Comparison of ENCODE assay signal across 16 cellular contexts in the genomic region with DNA sequence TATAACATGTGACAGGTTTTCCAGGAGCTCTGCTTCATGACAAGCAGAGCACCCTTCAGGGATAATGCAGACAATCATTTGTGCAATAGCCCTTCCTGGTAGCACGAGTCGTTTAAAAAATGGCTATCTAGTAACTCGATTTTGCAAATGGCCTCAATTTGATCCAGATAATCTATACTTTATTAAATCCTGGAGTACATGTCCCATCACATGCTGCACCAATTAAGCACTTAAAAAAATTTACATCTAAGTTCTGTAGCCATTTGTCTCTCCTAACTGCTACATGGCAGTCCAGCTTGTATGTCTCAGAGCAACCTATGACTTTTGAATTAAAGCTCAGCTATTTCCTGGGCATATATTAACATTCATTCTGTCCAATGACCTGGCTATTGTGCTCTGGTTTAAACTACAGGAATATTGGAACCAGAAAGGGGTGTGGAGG.
DNase-seq lines count a peak whose midpoint lies in the region; ATAC-seq and TF ChIP-seq lines count a peak whose summit lies in the region.
"Had no signal": no experiment of that assay in that cellular context is flagged by ENCODE, and none has a peak within 500 bp of the region (broad histone marks: within the 10 kb centered on the region; RNA-seq: fewer than 3 reads in every experiment).

No MANE protein-coding gene starts in this region.

- no peaks in the 10 kb centered on the region for H3K4me1 Mint-ChIP-seq in osteocyte (ENCODE audit: unreplicated experiment)
- H3K4me1 Mint-ChIP-seq: CD4-positive, alpha-beta memory T cell had no signal

- intact Hi-C loops in right cardiac atrium (cut with DNase I) = no loop called here

- peak; percentile 2 for DNase-seq in fibroblast of the aortic adventitia (ENCODE audit: low read depth)
- no peak for DNase-seq in RKO (ENCODE audit: low spot score)
- DNase-seq in osteocyte (ENCODE audit: extremely low spot score, unreplicated experiment) = no peak
- DNase-seq in right cardiac atrium = no peak
- DNase-seq: C1 segment of cervical spinal cord; Calu3; CD4-positive, alpha-beta memory T cell; COR-L47; DMS53; DMS79 treated with DMSO at 0.1 percent for 48 hours; GF-D8; H7; HCEC 1CT had no signal

- H3K9me3 ChIP-seq in neural cell (ENCODE audit: low read length) (no peaks in the 10 kb centered on the region), right cardiac atrium (ENCODE audit: control insufficient read depth, low read length) (no peaks in the 10 kb centered on the region)

- no peak overlapping the region for H3K4me3 Mint-ChIP-seq in osteocyte (ENCODE audit: unreplicated experiment)
- H3K4me3 Mint-ChIP-seq: CD4-positive, alpha-beta memory T cell had no signal

- no peaks in the 10 kb centered on the region for H3K79me2 ChIP-seq in neural cell (replicated peaks; ENCODE audit: insufficient read depth, low read length)

- no peaks in the 10 kb centered on the region for H3K9me2 ChIP-seq in neural cell (ENCODE audit: insufficient read depth, low read length)

- no peak overlapping the region for H2AFZ ChIP-seq in neural cell (ENCODE audit: low read depth, low read length)
- H2AFZ ChIP-seq: GM23248 had no signal

- peak; percentile 30 for TF ChIP-seq EP300 in neural cell (conservative IDR thresholded peaks at IDR 0.05; ENCODE audit: poor library complexity, severe bottlenecking)

- H3K9ac ChIP-seq in neural cell (ENCODE audit: low read length) = no peak overlapping the region
- H3K9ac ChIP-seq: GM23248 had no signal

- H3K27me3 ChIP-seq in neural cell (ENCODE audit: insufficient read depth, low read depth, low read length) = no peaks in the 10 kb centered on the region
- no peaks in the 10 kb centered on the region for H3K27me3 ChIP-seq in right cardiac atrium (ENCODE audit: control insufficient read depth, insufficient read depth)

- no peak for TF ChIP-seq RAD21 in neural cell (conservative IDR thresholded peaks at IDR 0.05)

- H3K4me2 ChIP-seq in neural cell (ENCODE audit: low read length) = no peak overlapping the region

- ATAC-seq in SK-N-SH treated with all-trans-retinoic acid at 6 μM for 48 hours = peak; percentile 52; the same call in 1 of the 3 replicates
- ATAC-seq in right cardiac atrium = no peak

- H3K9me3 Mint-ChIP-seq in osteocyte (ENCODE audit: unreplicated experiment) = peaks cover 13% of the 10 kb centered on the region

- H3K36me3 ChIP-seq in neural cell (ENCODE audit: insufficient read depth, low read length) = no peaks in the 10 kb centered on the region

- no peaks in the 10 kb centered on the region for H3F3A ChIP-seq in neural cell (ENCODE audit: insufficient read depth, low read length, poor library complexity, severe bottlenecking)

- no peak overlapping the region for H3K27ac Mint-ChIP-seq in osteocyte (ENCODE audit: unreplicated experiment)
- H3K27ac Mint-ChIP-seq: CD4-positive, alpha-beta memory T cell had no signal

- no peak for TF ChIP-seq CTCF in fibroblast of the aortic adventitia (IDR thresholded peaks at IDR 0.05; ENCODE audit: insufficient read depth, low read length)
- TF ChIP-seq CTCF in neural cell (IDR thresholded peaks at IDR 0.05; ENCODE audit: poor library complexity, severe bottlenecking) = no peak
- TF ChIP-seq CTCF in osteocyte (IDR thresholded peaks at IDR 0.05) = no peak

- H3K27me3 Mint-ChIP-seq in osteocyte (ENCODE audit: unreplicated experiment) = peaks cover 18% of the 10 kb centered on the region

- H3K4me1 ChIP-seq in right cardiac atrium (ENCODE audit: control insufficient read depth, insufficient read depth, low read length) = peaks cover 2% of the 10 kb centered on the region

- WGBS in right cardiac atrium = 82% methylated on average over 3 of the region's 3 CpGs

- no peaks in the 10 kb centered on the region for H3K36me3 Mint-ChIP-seq in osteocyte (ENCODE audit: unreplicated experiment)
- H3K36me3 Mint-ChIP-seq: CD4-positive, alpha-beta memory T cell had no signal

- H3K4me3 ChIP-seq in fibroblast of the aortic adventitia (ENCODE audit: low read depth, low read length) (no peak overlapping the region), neural cell (ENCODE audit: low read length) (no peak overlapping the region), right cardiac atrium (ENCODE audit: low read length) (no peak overlapping the region)
- H3K4me3 ChIP-seq: GM23248 had no signal

- H3K27ac ChIP-seq in neural cell (ENCODE audit: low read length) (peak overlapping the region; percentile 18), right cardiac atrium (ENCODE audit: low read length) (no peak overlapping the region)
- H3K27ac ChIP-seq: GM23248 had no signal

- no peaks in the 10 kb centered on the region for H4K20me1 ChIP-seq in neural cell (ENCODE audit: insufficient read depth)

TF ChIP-seq in SK-N-SH treated with all-trans-retinoic acid at 6 μM for 48 hours, 23 proteins besides CTCF, POLR2A, EP300 and RAD21 (continues in another document):
- TF ChIP-seq TCF4 (CRISPR knock-in tag; IDR thresholded peaks at IDR 0.05; ENCODE audit: borderline replicate concordance) = peak; percentile 93
- no peak; the same call in 1 of the 2 replicates for TF ChIP-seq ZNF70 (CRISPR knock-in tag; IDR thresholded peaks at IDR 0.05)
- peak; percentile 58 for TF ChIP-seq ISL1 (CRISPR knock-in tag; IDR thresholded peaks at IDR 0.05)
- TF ChIP-seq SNAI2 (CRISPR knock-in tag; IDR thresholded peaks at IDR 0.05) = peak; percentile 45; the same call in 1 of the 2 replicates
- TF ChIP-seq, protein P1, sequence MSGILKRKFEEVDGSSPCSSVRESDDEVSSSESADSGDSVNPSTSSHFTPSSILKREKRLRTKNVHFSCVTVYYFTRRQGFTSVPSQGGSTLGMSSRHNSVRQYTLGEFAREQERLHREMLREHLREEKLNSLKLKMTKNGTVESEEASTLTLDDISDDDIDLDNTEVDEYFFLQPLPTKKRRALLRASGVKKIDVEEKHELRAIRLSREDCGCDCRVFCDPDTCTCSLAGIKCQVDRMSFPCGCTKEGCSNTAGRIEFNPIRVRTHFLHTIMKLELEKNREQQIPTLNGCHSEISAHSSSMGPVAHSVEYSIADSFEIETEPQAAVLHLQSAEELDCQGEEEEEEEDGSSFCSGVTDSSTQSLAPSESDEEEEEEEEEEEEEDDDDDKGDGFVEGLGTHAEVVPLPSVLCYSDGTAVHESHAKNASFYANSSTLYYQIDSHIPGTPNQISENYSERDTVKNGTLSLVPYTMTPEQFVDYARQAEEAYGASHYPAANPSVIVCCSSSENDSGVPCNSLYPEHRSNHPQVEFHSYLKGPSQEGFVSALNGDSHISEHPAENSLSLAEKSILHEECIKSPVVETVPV (CRISPR knock-in tag; IDR thresholded peaks at IDR 0.05) = peak; percentile 62; the same call in 1 of the 2 replicates
- no peak for TF ChIP-seq GLIS3 (CRISPR knock-in tag; IDR thresholded peaks at IDR 0.05)
- TF ChIP-seq ZNF565 (CRISPR knock-in tag; conservative IDR thresholded peaks at IDR 0.05; ENCODE audit: low read depth) = no peak

TF ChIP-seq in neural cell, 6 proteins besides CTCF, POLR2A, EP300 and RAD21:
- TF ChIP-seq SMC3 (conservative IDR thresholded peaks at IDR 0.05; ENCODE audit: poor library complexity) = no peak
- TF ChIP-seq EZH2 (IDR thresholded peaks at IDR 0.05; ENCODE audit: borderline replicate concordance, insufficient read depth, low read length, poor library complexity, severe bottlenecking) = no peak
- TF ChIP-seq, protein P2, sequence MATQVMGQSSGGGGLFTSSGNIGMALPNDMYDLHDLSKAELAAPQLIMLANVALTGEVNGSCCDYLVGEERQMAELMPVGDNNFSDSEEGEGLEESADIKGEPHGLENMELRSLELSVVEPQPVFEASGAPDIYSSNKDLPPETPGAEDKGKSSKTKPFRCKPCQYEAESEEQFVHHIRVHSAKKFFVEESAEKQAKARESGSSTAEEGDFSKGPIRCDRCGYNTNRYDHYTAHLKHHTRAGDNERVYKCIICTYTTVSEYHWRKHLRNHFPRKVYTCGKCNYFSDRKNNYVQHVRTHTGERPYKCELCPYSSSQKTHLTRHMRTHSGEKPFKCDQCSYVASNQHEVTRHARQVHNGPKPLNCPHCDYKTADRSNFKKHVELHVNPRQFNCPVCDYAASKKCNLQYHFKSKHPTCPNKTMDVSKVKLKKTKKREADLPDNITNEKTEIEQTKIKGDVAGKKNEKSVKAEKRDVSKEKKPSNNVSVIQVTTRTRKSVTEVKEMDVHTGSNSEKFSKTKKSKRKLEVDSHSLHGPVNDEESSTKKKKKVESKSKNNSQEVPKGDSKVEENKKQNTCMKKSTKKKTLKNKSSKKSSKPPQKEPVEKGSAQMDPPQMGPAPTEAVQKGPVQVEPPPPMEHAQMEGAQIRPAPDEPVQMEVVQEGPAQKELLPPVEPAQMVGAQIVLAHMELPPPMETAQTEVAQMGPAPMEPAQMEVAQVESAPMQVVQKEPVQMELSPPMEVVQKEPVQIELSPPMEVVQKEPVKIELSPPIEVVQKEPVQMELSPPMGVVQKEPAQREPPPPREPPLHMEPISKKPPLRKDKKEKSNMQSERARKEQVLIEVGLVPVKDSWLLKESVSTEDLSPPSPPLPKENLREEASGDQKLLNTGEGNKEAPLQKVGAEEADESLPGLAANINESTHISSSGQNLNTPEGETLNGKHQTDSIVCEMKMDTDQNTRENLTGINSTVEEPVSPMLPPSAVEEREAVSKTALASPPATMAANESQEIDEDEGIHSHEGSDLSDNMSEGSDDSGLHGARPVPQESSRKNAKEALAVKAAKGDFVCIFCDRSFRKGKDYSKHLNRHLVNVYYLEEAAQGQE (IDR thresholded peaks at IDR 0.05; ENCODE audit: borderline replicate concordance) = no peak
- no peak for TF ChIP-seq TAF1 (IDR thresholded peaks at IDR 0.05; ENCODE audit: low read depth)
- no peak for TF ChIP-seq POLR2AphosphoS5 (IDR thresholded peaks at IDR 0.05)
- TF ChIP-seq MXI1 (conservative IDR thresholded peaks at IDR 0.05; ENCODE audit: poor library complexity, severe bottlenecking) = no peak
